ENCODE assay signal across 9 cellular contexts in genomic region chr9:100474082-100474949, GRCh38. TPM values are rescaled to one million over a fixed set of nuclear protein-coding genes. Genes with fewer than 3 reads are reported as not detected.
DNase-seq lines count a peak whose midpoint lies in the region; ATAC-seq and TF ChIP-seq lines count a peak whose summit lies in the region.
"Had no signal": no experiment of that assay in that cellular context is flagged by ENCODE, and none has a peak within 500 bp of the region (broad histone marks: within the 10 kb centered on the region; RNA-seq: fewer than 3 reads in every experiment).

No MANE protein-coding gene starts in this region.

- WGBS in mammary epithelial cell (ENCODE audit: low coverage, missing lambda C conversion rate): 100% methylated on average over 6 of the region's 26 CpGs
- 0 to 3% methylated on average over 12 to 18 of the region's 26 CpGs for WGBS in mesodermal cell (ENCODE audit: insufficient coverage in 2 of 2), 2 experiments
- WGBS in lower leg skin, 2 donors: 38 to 46% methylated on average over 26 of the region's 26 CpGs

- H3K4me1 Mint-ChIP-seq in stimulated activated naive CD8-positive, alpha-beta T cell treated with anti-CD3 and anti-CD28 coated beads, Interleukin-15, Interleukin-2, amounts not matched to agents 100 ng/mL and 50 ng/mL, for 24 hours (ENCODE audit: low read depth): peaks cover 4% of the 10 kb centered on the region

- H3K27me3 ChIP-seq in mammary epithelial cell (ENCODE audit: insufficient read depth, low read length): no peaks in the 10 kb centered on the region

- H3K4me3 ChIP-seq in mammary epithelial cell (replicated peaks in 1 of 3; ENCODE audit: insufficient read depth in 1 of 3, low read depth in 2 of 3, low read length in 3 of 3): peak overlapping the region in 2 of 3 experiments; percentile 62 to 72
- H3K4me3 ChIP-seq in mesodermal cell (ENCODE audit: extremely low read depth, insufficient read depth, low read length, poor library complexity, severe bottlenecking): peak overlapping the region; percentile 86
- no peak overlapping the region for H3K4me3 ChIP-seq in lower leg skin (ENCODE audit: low read depth, poor library complexity, severe bottlenecking)

- intact Hi-C loops in mammary epithelial cell (cut with micrococcal nuclease) (no loop called here), lower leg skin (cut with DNase I; ENCODE audit: low total_unique reads) (no loop called here)

- no peaks in the 10 kb centered on the region for H3K4me1 ChIP-seq in mammary epithelial cell (ENCODE audit: insufficient read depth, low read length)
- peaks cover 4% of the 10 kb centered on the region for H3K4me1 ChIP-seq in mesodermal cell (ENCODE audit: control insufficient read depth, insufficient read depth, low read length, poor library complexity, severe bottlenecking)

- H3K27ac ChIP-seq in mammary epithelial cell (ENCODE audit: insufficient read depth, low read depth, low read length): no peak overlapping the region
- H3K27ac ChIP-seq in mesodermal cell (ENCODE audit: low read depth, low read length, severe bottlenecking): peak overlapping the region; percentile 57

- H3K9me3 ChIP-seq in mammary epithelial cell (replicated peaks; ENCODE audit: insufficient read depth, low read length) (no peaks in the 10 kb centered on the region), mesodermal cell (ENCODE audit: control insufficient read depth, low read length) (no peaks in the 10 kb centered on the region)

- H3K36me3 ChIP-seq in mammary epithelial cell (ENCODE audit: insufficient read depth, low read length): no peaks in the 10 kb centered on the region
- H3K36me3 ChIP-seq in mesodermal cell (ENCODE audit: control insufficient read depth, insufficient read depth, low read length): peaks cover 8% of the 10 kb centered on the region

- peak overlapping the region; percentile 55 for H3K4me3 Mint-ChIP-seq in stimulated activated naive CD8-positive, alpha-beta T cell treated with anti-CD3 and anti-CD28 coated beads, Interleukin-15, Interleukin-2, amounts not matched to agents 100 ng/mL and 50 ng/mL, for 24 hours

- no peaks in the 10 kb centered on the region for H3K36me3 Mint-ChIP-seq in stimulated activated naive CD8-positive, alpha-beta T cell treated with anti-CD3 and anti-CD28 coated beads, Interleukin-15, Interleukin-2, amounts not matched to agents 100 ng/mL and 50 ng/mL, for 24 hours (ENCODE audit: low read depth)

- no TSS peak for BruUV-seq in mammary epithelial cell (replicated peaks; lab: Mats Ljungman, UMichigan)

- peak overlapping the region; percentile 1 for H3K27ac Mint-ChIP-seq in stimulated activated naive CD8-positive, alpha-beta T cell treated with anti-CD3 and anti-CD28 coated beads, Interleukin-15, Interleukin-2, amounts not matched to agents 100 ng/mL and 50 ng/mL, for 24 hours
- H3K27ac Mint-ChIP-seq: activated naive CD4-positive, alpha-beta T cell treated with anti-CD3 and anti-CD28 coated beads, Interleukin-2, amount 50 U/mL, for 72 hours had no signal

- TF ChIP-seq POLR2A in lower leg skin (IDR thresholded peaks at IDR 0.05): no peak

- H3K9me3 Mint-ChIP-seq in stimulated activated naive CD8-positive, alpha-beta T cell treated with anti-CD3 and anti-CD28 coated beads, Interleukin-15, Interleukin-2, amounts not matched to agents 100 ng/mL and 50 ng/mL, for 24 hours: no peaks in the 10 kb centered on the region
- H3K9me3 Mint-ChIP-seq: activated naive CD4-positive, alpha-beta T cell treated with anti-CD3 and anti-CD28 coated beads, Interleukin-2, amount 50 U/mL, for 72 hours had no signal

- peak overlapping the region; percentile 91 for H2AFZ ChIP-seq in mammary epithelial cell (ENCODE audit: low read depth, low read length)

- DNase-seq in stimulated activated naive CD8-positive, alpha-beta T cell treated with anti-CD3 and anti-CD28 coated beads, Interleukin-15, Interleukin-2, amounts not matched to agents 100 U/mL and 50 U/mL, for 24 hours: no peak
- DNase-seq in mammary epithelial cell (peak; percentile 9), HPDE6-E6E7 (ENCODE audit: extremely low spot score) (no peak), lower leg skin (ENCODE audit: low spot score in 2 of 2) (no peak), HUDEP-2 (lab: John Stamatoyannopoulos, UW; ENCODE audit: unreplicated experiment in 76 of 76) (no peak)

- in situ Hi-C loops in mammary epithelial cell (cut with MboI; ENCODE audit: low sequenced_read_pairs in 2 of 2): no loop called here

- H3K4me2 ChIP-seq in mammary epithelial cell (ENCODE audit: insufficient read depth, low read depth, low read length): peak overlapping the region; percentile 98

- no peaks in the 10 kb centered on the region for H4K20me1 ChIP-seq in mammary epithelial cell (ENCODE audit: insufficient read depth, low read length)

- H3K79me2 ChIP-seq in mammary epithelial cell (ENCODE audit: insufficient read depth, low read length): no peaks in the 10 kb centered on the region

- dilution Hi-C loops in mammary epithelial cell (cut with HindIII; ENCODE audit: low sequenced_read_pairs): no loop called here

- no peak overlapping the region for H3K9ac ChIP-seq in mammary epithelial cell (ENCODE audit: insufficient read depth, low read length)

- no peak for ATAC-seq in stimulated activated naive CD8-positive, alpha-beta T cell treated with anti-CD3 and anti-CD28 coated beads, Interleukin-15, Interleukin-2, amounts not matched to agents 100 U/mL and 50 U/mL, for 24 hours
- no peak for ATAC-seq in GM21515 (IDR thresholded peaks at IDR 0.05; ENCODE audit: unreplicated experiment)

- TF ChIP-seq CTCF in mammary epithelial cell (conservative IDR thresholded peaks at IDR 0.05 in 1 of 2, IDR thresholded peaks at IDR 0.05 in 1 of 2; ENCODE audit: extremely low read depth in 1 of 2, insufficient read depth in 1 of 2, low read depth in 1 of 2, low read length in 2 of 2) (no peak), lower leg skin (IDR thresholded peaks at IDR 0.05) (no peak)

- CTCF ChIA-PET in mammary epithelial cell (lab: Charles Lee; ENCODE audit: low non-redundant PET): no interaction called here

- H3K27me3 Mint-ChIP-seq in stimulated activated naive CD8-positive, alpha-beta T cell treated with anti-CD3 and anti-CD28 coated beads, Interleukin-15, Interleukin-2, amounts not matched to agents 100 ng/mL and 50 ng/mL, for 24 hours: peaks cover 38% of the 10 kb centered on the region

RNA-seq across cellular contexts. Expression of gene TMEFF1, which starts 1.4 kb away (rescaled TPM):
- under 1 TPM; 0.26 to 0.33 TPM for total RNA-seq in mammary epithelial cell
- 0.32 TPM for polyA plus RNA-seq in mammary epithelial cell
- polyA minus RNA-seq in mammary epithelial cell: not detected
- polyA plus RNA-seq in mesodermal cell (2013, experiment 1 of 2): 39.3 TPM
- polyA plus RNA-seq in mesodermal cell (2013, experiment 2 of 2): 30.0 TPM
- total RNA-seq in lower leg skin: not detected

RNA-seq across cellular contexts. Expression of gene MSANTD3, which starts 47.4 kb away (rescaled TPM):
- total RNA-seq in mammary epithelial cell (10 to 100 TPM; 44.3 to 74.0 TPM), lower leg skin (10 to 100 TPM; 12.1 to 18.8 (median 17.2) TPM)
- polyA plus RNA-seq in mammary epithelial cell: 46.8 TPM
- polyA minus RNA-seq in mammary epithelial cell: 36.7 TPM
- 37.9 TPM for polyA plus RNA-seq in mesodermal cell (2013, experiment 1 of 2)
- 36.4 TPM for polyA plus RNA-seq in mesodermal cell (2013, experiment 2 of 2)
